ENCODE assay signal across 8 cellular contexts in the genomic region with DNA sequence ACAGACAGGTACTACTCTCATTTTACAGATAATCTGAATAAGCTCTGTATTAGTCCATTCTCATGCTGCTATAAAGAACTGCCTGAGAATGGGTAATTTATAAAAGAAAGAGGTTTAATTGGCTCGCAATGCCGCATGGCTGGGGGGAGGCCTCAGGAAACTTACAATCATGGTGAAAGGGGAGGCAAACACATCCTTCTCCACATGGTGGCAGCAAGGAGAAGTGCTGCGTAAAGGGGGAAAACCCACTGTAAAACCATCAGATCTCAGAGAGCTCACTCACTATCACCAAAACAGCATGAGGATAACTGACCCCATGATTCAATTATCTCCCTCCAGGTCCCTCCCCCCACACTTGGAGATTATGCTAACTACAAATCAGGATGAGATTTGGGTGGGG.
DNase-seq lines count a peak whose midpoint lies in the region; ATAC-seq, FAIRE-seq and TF ChIP-seq lines count a peak whose summit lies in the region.

No MANE protein-coding gene starts in this region.

- no peaks in the 10 kb centered on the region for H3K36me3 ChIP-seq in H7 (replicated peaks; ENCODE audit: control insufficient read depth, insufficient read depth, low read length)
- H3K36me3 ChIP-seq in OCI-LY7 (ENCODE audit: insufficient read depth, low read length), result no peaks in the 10 kb centered on the region

- POLR2A ChIA-PET in OCI-LY7 (lab: Charles Lee), result no interaction called here

- no peaks in the 10 kb centered on the region for H3K9me2 ChIP-seq in OCI-LY7 (ENCODE audit: insufficient read depth, low read length)

- no peak overlapping the region for H3K27ac ChIP-seq in OCI-LY7 (ENCODE audit: low read depth, low read length, poor library complexity, severe bottlenecking)

- no peak overlapping the region for H3K4me2 ChIP-seq in OCI-LY7 (ENCODE audit: low read length)

- TF ChIP-seq CTCF in GM12873 (IDR thresholded peaks at IDR 0.05; ENCODE audit: insufficient read depth, low read depth, low read length, missing control alignments) (peak; percentile 65), OCI-LY7 (conservative IDR thresholded peaks at IDR 0.05; ENCODE audit: low read length) (peak; percentile 66)

- intact Hi-C loops in OCI-LY7 (cut with micrococcal nuclease; ENCODE audit: unreplicated experiment) (no loop called here), posterior cingulate gyrus (cut with DNase I) (no loop called here)

- no peak for TF ChIP-seq POLR2A in GM12891 (IDR thresholded peaks at IDR 0.05; ENCODE audit: low read depth, low read length)

- FAIRE-seq in GM12891 (lab: Jason Lieb, UNC), result no peak

- H3K79me2 ChIP-seq in OCI-LY7 (ENCODE audit: insufficient read depth, low read depth, low read length), result no peaks in the 10 kb centered on the region

- H3K9me3 ChIP-seq in OCI-LY7 (ENCODE audit: low read length), result no peaks in the 10 kb centered on the region

- H2AFZ ChIP-seq in OCI-LY7 (ENCODE audit: low read length), result no peak overlapping the region

- CTCF ChIA-PET in OCI-LY7 (lab: Charles Lee; ENCODE audit: unreplicated experiment), result no interaction called here

- DNase-seq in H7 (peak; percentile 47), OCI-LY7 (ENCODE audit: low spot score) (peak; percentile 6), iris pigment epithelial cell (ENCODE audit: low read depth) (peak; percentile 62), posterior cingulate gyrus (no peak), GM12891 (ENCODE audit: insufficient read length, low spot score) (no peak), DMS153 (lab: John Stamatoyannopoulos, UW) (no peak)

- H3K4me1 ChIP-seq in OCI-LY7 (ENCODE audit: insufficient read depth, low read length, poor library complexity, severe bottlenecking), result no peaks in the 10 kb centered on the region

- H4K20me1 ChIP-seq in OCI-LY7 (ENCODE audit: insufficient read depth, low read length), result no peaks in the 10 kb centered on the region

- H3K4me3 ChIP-seq in H7 (ENCODE audit: insufficient read depth, low read depth, low read length), result no peak overlapping the region
- H3K4me3 ChIP-seq in OCI-LY7 (ENCODE audit: low read depth, low read length, poor library complexity, severe bottlenecking), result no peak overlapping the region

- BruUV-seq in OCI-LY7 (replicated peaks; lab: Mats Ljungman, UMichigan), result no TSS peak

- no peaks in the 10 kb centered on the region for H3K27me3 ChIP-seq in H7 (ENCODE audit: control insufficient read depth, insufficient read depth, low read length)

- ATAC-seq in HG03571 (IDR thresholded peaks at IDR 0.05; ENCODE audit: unreplicated experiment), result no peak

TF ChIP-seq in GM12891, 5 proteins besides CTCF, POLR2A, EP300 and RAD21:
- TF ChIP-seq TAF1 (IDR thresholded peaks at IDR 0.05; ENCODE audit: low read depth, low read length) (no peak), SPI1 (IDR thresholded peaks at IDR 0.05; ENCODE audit: low read depth, low read length) (no peak), POU2F2 (IDR thresholded peaks at IDR 0.05; ENCODE audit: low read depth, low read length) (no peak), POLR2AphosphoS5 (IDR thresholded peaks at IDR 0.05; ENCODE audit: low read depth, low read length) (no peak), PAX5 (IDR thresholded peaks at IDR 0.05; ENCODE audit: insufficient read depth, low read length, severe bottlenecking) (no peak)

Comparison
In these comparisons a context has a peak if more than half of its experiments do, and no peak if none do; other contexts are left out.
1. DNase-seq: peak in H7 (single experiment), OCI-LY7 (single experiment) and iris pigment epithelial cell (single experiment); none in posterior cingulate gyrus (0 of 10), GM12891 (single experiment) and DMS153 (single experiment).